ENCODE assay signal across 27 cellular contexts in genomic region chr14:71712478-71712877, GRCh38.
A peak's percentile ranks its signal among the peaks of the same experiment; 100 is the strongest.
DNase-seq lines count a peak whose midpoint lies in the region; ATAC-seq, FAIRE-seq and TF ChIP-seq lines count a peak whose summit lies in the region.
"Had no signal": no experiment of that assay in that cellular context is flagged by ENCODE, and none has a peak within 500 bp of the region (broad histone marks: within the 10 kb centered on the region; RNA-seq: fewer than 3 reads in every experiment).

No MANE protein-coding gene starts in this region.

- DNase-seq in right lobe of liver, result peak in 1 of 3 donors; percentile 58
- no peak for DNase-seq in HepG2 (ENCODE audit: low spot score)
- no peak for DNase-seq in brain microvascular endothelial cell
- DNase-seq in type B pancreatic cell (ENCODE audit: extremely low spot score, unreplicated experiment), result no peak
- DNase-seq in caudate nucleus (lab: John Stamatoyannopoulos, UW), result no peak
- DNase-seq in WTC11 (ENCODE audit: low spot score), result no peak
- DNase-seq in T-helper 1 cell, result no peak
- DNase-seq: activated CD4-positive, alpha-beta T cell treated with anti-CD3 and anti-CD28 coated beads, Interleukin-2, amount 50 U/mL, for 4 hours; activated CD8-positive, alpha-beta memory T cell treated with anti-CD3 and anti-CD28 coated beads, Interleukin-2, amount 10 ng/mL, durations not matched to agents 7 days and 5 days; activated naive CD4-positive, alpha-beta T cell treated with anti-CD3 and anti-CD28 coated beads, Interleukin-2, amount 10 ng/mL, durations not matched to agents 7 days and 5 days; activated T-cell treated with anti-CD3 and anti-CD28 coated beads, Interleukin-2, amount 50 U/mL, for 48 hours; cortex of kidney; erythroblast; islet precursor cell; KBM-7; left ventricle myocardium superior; NCI-H1694 treated with DMSO at 0.1 percent for 48 hours; psoas muscle; stimulated activated naive B cell treated with anti-CD40 and anti-IgM and Interleukin-4, amounts not matched to agents 10 μg/mL and 1 μg/mL and 100 μg/mL, for 72 hours had no signal

- H3K79me2 ChIP-seq in HepG2 (ENCODE audit: insufficient read depth, low read length), result no peaks in the 10 kb centered on the region

- ATAC-seq in right lobe of liver (peak in 3 of 4 donors; percentile 39 to 81 (median 44)), HepG2 (no peak), WTC11 (no peak)
- ATAC-seq: A549; activated CD4-positive, CD25-positive, alpha-beta regulatory T cell treated with anti-CD3 and anti-CD28 coated beads, Interleukin-2, amount 50 U/mL, for 24 hours; activated CD8-positive, alpha-beta memory T cell treated with anti-CD3 and anti-CD28 coated beads, Interleukin-2, amount 10 ng/mL, durations not matched to agents 7 days and 5 days; psoas muscle; stimulated activated naive B cell treated with anti-CD40 and anti-IgM and Interleukin-4, amounts not matched to agents 10 μg/mL and 1 μg/mL and 100 μg/mL, for 72 hours had no signal

- no peak for TF ChIP-seq EP300 in HepG2 (IDR thresholded peaks at IDR 0.05; ENCODE audit: low read depth in 2 of 2, low read length in 2 of 2)
- no peak for TF ChIP-seq EP300 in HepG2 (CRISPR knock-in tag; IDR thresholded peaks at IDR 0.05; ENCODE audit: borderline replicate concordance)

- H3K27me3 ChIP-seq in right lobe of liver, result no peaks in the 10 kb centered on the region
- H3K27me3 ChIP-seq in HepG2 (ENCODE audit: control insufficient read depth in 1 of 2, insufficient read depth in 2 of 2, low read length in 2 of 2), result no peaks in the 10 kb centered on the region
- no peaks in the 10 kb centered on the region for H3K27me3 ChIP-seq in brain microvascular endothelial cell (replicated peaks)
- H3K27me3 ChIP-seq: BLaER1, cardiac muscle cell had no signal

- POLR2A ChIA-PET in HepG2 (lab: Yijun Ruan, JAX), result no interaction called here
- POLR2A ChIA-PET in WTC11 (lab: Charles Lee), result no interaction called here

- intact Hi-C loops in right lobe of liver (cut with DNase I) (no loop called here), HepG2 (cut with micrococcal nuclease; ENCODE audit: unreplicated experiment) (no loop called here)

- CTCF ChIA-PET in HepG2 (lab: Yijun Ruan, JAX; ENCODE audit: low intra/inter-chr PET ratio, low total read pairs) (no interaction called here), WTC11 (lab: Charles Lee) (interaction anchor here (1.1 to 2.0 kb wide), 2 partner anchors 8 to 143 kb away, joined by 3 to 13 read pairs; no protein-coding TSS in a partner anchor)

- H3K4me3 ChIP-seq in right lobe of liver (no peak overlapping the region), HepG2 (replicated peaks in 1 of 3; ENCODE audit: insufficient read depth in 1 of 3, low read depth in 2 of 3, low read length in 3 of 3) (no peak overlapping the region), brain microvascular endothelial cell (ENCODE audit: low read depth, low read length) (no peak overlapping the region)
- H3K4me3 ChIP-seq: A549, BLaER1, cardiac muscle cell, psoas muscle had no signal

- no peak overlapping the region for H3K27ac ChIP-seq in right lobe of liver
- no peak overlapping the region for H3K27ac ChIP-seq in HepG2 (ENCODE audit: extremely low read length, insufficient read depth, low read length)
- H3K27ac ChIP-seq in brain microvascular endothelial cell, result peak overlapping the region; percentile 81
- no peak overlapping the region for H3K27ac ChIP-seq in caudate nucleus (ENCODE audit: low read depth, low read length)
- H3K27ac ChIP-seq: A549, BLaER1, cardiac muscle cell, psoas muscle had no signal

- no peaks in the 10 kb centered on the region for H4K20me1 ChIP-seq in HepG2 (ENCODE audit: insufficient read depth, low read length)
- H4K20me1 ChIP-seq: BLaER1 had no signal

- H3K4me3 Mint-ChIP-seq in nephron (no peak overlapping the region), type B pancreatic cell (no peak overlapping the region), WTC11 (no peak overlapping the region)
- H3K4me3 Mint-ChIP-seq: activated CD8-positive, alpha-beta memory T cell treated with anti-CD3 and anti-CD28 coated beads, Interleukin-2, amount 10 ng/mL, durations not matched to agents 7 days and 5 days; activated naive CD4-positive, alpha-beta T cell treated with anti-CD3 and anti-CD28 coated beads, Interleukin-2, amount 10 ng/mL, durations not matched to agents 7 days and 5 days; stimulated activated naive B cell treated with anti-CD40 and anti-IgM and Interleukin-4, amounts not matched to agents 10 μg/mL and 1 μg/mL and 100 μg/mL, for 72 hours had no signal

- no peak overlapping the region for H2AFZ ChIP-seq in HepG2 (ENCODE audit: low read length)

- H3K36me3 Mint-ChIP-seq in nephron (ENCODE audit: low read depth), result peaks cover 21% of the 10 kb centered on the region
- H3K36me3 Mint-ChIP-seq in type B pancreatic cell, result peaks cover 13% of the 10 kb centered on the region
- H3K36me3 Mint-ChIP-seq in WTC11, result peaks cover 19% of the 10 kb centered on the region

- H3K27ac Mint-ChIP-seq in nephron (peak overlapping the region in 2 of 3 experiments; percentile 72 to 73), type B pancreatic cell (peak overlapping the region; percentile 30), WTC11 (no peak overlapping the region)
- H3K27ac Mint-ChIP-seq: activated CD8-positive, alpha-beta memory T cell treated with anti-CD3 and anti-CD28 coated beads, Interleukin-2, amount 10 ng/mL, durations not matched to agents 7 days and 5 days; activated naive CD4-positive, alpha-beta T cell treated with anti-CD3 and anti-CD28 coated beads, Interleukin-2, amount 10 ng/mL, durations not matched to agents 7 days and 5 days; stimulated activated naive B cell treated with anti-CD40 and anti-IgM and Interleukin-4, amounts not matched to agents 10 μg/mL and 1 μg/mL and 100 μg/mL, for 72 hours had no signal

- peaks cover 0 to 12% (median 4%) of the 10 kb centered on the region in 4 donors for H3K4me1 ChIP-seq in right lobe of liver
- H3K4me1 ChIP-seq in HepG2 (ENCODE audit: insufficient read depth, low read length), result no peaks in the 10 kb centered on the region
- H3K4me1 ChIP-seq: A549, BLaER1, psoas muscle had no signal

- FAIRE-seq in HepG2 (lab: Jason Lieb, UNC), result no peak
- FAIRE-seq: A549, GM18507, H1, TTC549 had no signal

- H3K27me3 Mint-ChIP-seq in nephron (ENCODE audit: low read depth) (peaks cover 15% of the 10 kb centered on the region), type B pancreatic cell (no peaks in the 10 kb centered on the region), WTC11 (ENCODE audit: low read depth) (no peaks in the 10 kb centered on the region)
- H3K27me3 Mint-ChIP-seq: activated CD8-positive, alpha-beta memory T cell treated with anti-CD3 and anti-CD28 coated beads, Interleukin-2, amount 10 ng/mL, durations not matched to agents 7 days and 5 days; activated naive CD4-positive, alpha-beta T cell treated with anti-CD3 and anti-CD28 coated beads, Interleukin-2, amount 10 ng/mL, durations not matched to agents 7 days and 5 days; stimulated activated naive B cell treated with anti-CD40 and anti-IgM and Interleukin-4, amounts not matched to agents 10 μg/mL and 1 μg/mL and 100 μg/mL, for 72 hours had no signal

- TF ChIP-seq CTCF in right lobe of liver (IDR thresholded peaks at IDR 0.05) (no peak), HepG2 (CRISPR knock-in tag; IDR thresholded peaks at IDR 0.05) (no peak), brain microvascular endothelial cell (IDR thresholded peaks at IDR 0.05; ENCODE audit: low read depth, low read length, missing control alignments) (no peak), nephron (IDR thresholded peaks at IDR 0.05; ENCODE audit: unreplicated experiment in 3 of 3) (no peak), type B pancreatic cell (conservative IDR thresholded peaks at IDR 0.05) (no peak), WTC11 (IDR thresholded peaks at IDR 0.05) (no peak)

- peaks cover 18% of the 10 kb centered on the region for H3K4me1 Mint-ChIP-seq in nephron
- peaks cover 14% of the 10 kb centered on the region for H3K4me1 Mint-ChIP-seq in type B pancreatic cell (ENCODE audit: unreplicated experiment)
- H3K4me1 Mint-ChIP-seq in WTC11, result peaks cover 11% of the 10 kb centered on the region

- no peak overlapping the region for H3K9ac ChIP-seq in HepG2 (ENCODE audit: insufficient read depth, low read depth, low read length)
- H3K9ac ChIP-seq: BLaER1 had no signal

- no peak overlapping the region for H3K4me2 ChIP-seq in HepG2 (ENCODE audit: low read depth, low read length)
- H3K4me2 ChIP-seq: A549, BLaER1 had no signal

- H3K9me3 Mint-ChIP-seq in nephron (no peaks in the 10 kb centered on the region), type B pancreatic cell (no peaks in the 10 kb centered on the region), WTC11 (no peaks in the 10 kb centered on the region)
- H3K9me3 Mint-ChIP-seq: activated naive CD4-positive, alpha-beta T cell treated with anti-CD3 and anti-CD28 coated beads, Interleukin-2, amount 10 ng/mL, durations not matched to agents 7 days and 5 days; stimulated activated naive B cell treated with anti-CD40 and anti-IgM and Interleukin-4, amounts not matched to agents 10 μg/mL and 1 μg/mL and 100 μg/mL, for 72 hours had no signal

- no TSS peak for BruUV-seq in HepG2 (replicated peaks; lab: Mats Ljungman, UMichigan)

- H3K9me3 ChIP-seq in right lobe of liver (no peaks in the 10 kb centered on the region), HepG2 (ENCODE audit: low read length) (no peaks in the 10 kb centered on the region)
- H3K9me3 ChIP-seq: A549, BLaER1, psoas muscle had no signal

- in situ Hi-C loops in HepG2 (cut with HindIII; ENCODE audit: extremely low pct_ligation_motif_present, low pct_unique_long_range_greater_than_20kb) (no loop called here), brain microvascular endothelial cell (cut with HindIII; ENCODE audit: low pct_ligation_motif_present, low sequenced_read_pairs) (no loop called here)

- 48% methylated on average over 2 of the region's 2 CpGs for WGBS in right lobe of liver (ENCODE audit: insufficient coverage, low coverage, low lambda C conversion rate, missing lambda C conversion rate)
- 100% methylated on average over 2 of the region's 2 CpGs for WGBS in HepG2 (ENCODE audit: low lambda C conversion rate)

- TF ChIP-seq POLR2A in right lobe of liver (IDR thresholded peaks at IDR 0.05), result no peak
- no peak for TF ChIP-seq POLR2A in HepG2 (IDR thresholded peaks at IDR 0.05; ENCODE audit: insufficient read depth in 1 of 2, low read depth in 2 of 2, low read length in 2 of 2)

- TF ChIP-seq RAD21 in HepG2 (CRISPR knock-in tag; IDR thresholded peaks at IDR 0.05), result no peak

- H3K36me3 ChIP-seq in right lobe of liver, result peaks cover 0 to 8% (median 4%) of the 10 kb centered on the region in 4 donors
- peaks cover 4 to 13% of the 10 kb centered on the region in 2 experiments; a peak in 2 of 5 replicates for H3K36me3 ChIP-seq in HepG2 (replicated peaks in 1 of 2; ENCODE audit: control insufficient read depth in 1 of 2, insufficient read depth in 2 of 2, low read length in 2 of 2)
- H3K36me3 ChIP-seq in brain microvascular endothelial cell (replicated peaks), result peaks cover 5% of the 10 kb centered on the region

TF ChIP-seq in HepG2, 621 proteins besides CTCF, POLR2A, EP300 and RAD21 (continues in another document):
- no peak for TF ChIP-seq GATAD1 (CRISPR knock-in tag; IDR thresholded peaks at IDR 0.05)
- TF ChIP-seq SYNCRIP (IDR thresholded peaks at IDR 0.05; ENCODE audit: insufficient read depth, low read depth, low read length), result no peak

TF ChIP-seq in WTC11, 78 proteins besides CTCF, POLR2A, EP300 and RAD21 (continues in another document):
- no peak for TF ChIP-seq ZNF121 (CRISPR knock-in tag; IDR thresholded peaks at IDR 0.05)

Comparison
In these comparisons a context has a peak if more than half of its experiments do, and no peak if none do; other contexts are left out.
1. ATAC-seq: peak in right lobe of liver (3 of 4); none in HepG2 (single experiment) and WTC11 (single experiment).